Comparison of ENCODE assay signal across 16 cellular contexts in the genomic region with DNA sequence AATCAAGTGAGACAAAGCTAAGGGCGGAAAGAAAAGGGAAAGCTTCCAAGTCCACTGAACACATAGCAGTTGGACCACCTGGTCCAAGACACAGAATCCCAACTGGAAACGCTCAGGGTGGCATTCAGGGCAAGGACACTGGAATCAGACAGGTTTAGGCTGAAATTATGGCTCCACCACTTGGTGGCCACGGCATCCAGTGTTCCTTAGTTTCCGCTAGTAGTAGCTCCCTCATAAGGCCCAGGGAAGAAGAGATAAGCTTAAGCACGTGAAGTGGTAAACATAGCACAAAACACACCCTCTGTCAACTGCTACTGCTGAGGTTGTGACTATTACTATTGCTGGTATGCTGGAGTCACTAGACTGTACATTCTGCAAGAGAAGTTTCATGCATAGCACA.
"Had no signal": no experiment of that assay in that cellular context is flagged by ENCODE, and none has a peak within 500 bp of the region (broad histone marks: within the 10 kb centered on the region; RNA-seq: fewer than 3 reads in every experiment).

No MANE protein-coding gene starts in this region.

- H3K27me3 Mint-ChIP-seq: dendritic cell treated with granulocyte-macrophage colony-stimulating factor and Interleukin-4, amounts not matched to agents 40 ng/mL and 50 ng/mL, for 4 days; stimulated activated naive CD8-positive, alpha-beta T cell treated with anti-CD3 and anti-CD28 coated beads, Interleukin-15, amount 100 ng/mL, for 72 hours; T-cell had no signal

- H3K36me3 Mint-ChIP-seq: T-cell had no signal

- H3K4me1 ChIP-seq: esophagus squamous epithelium had no signal

- H3K9me3 ChIP-seq: esophagus squamous epithelium, ovary, thoracic aorta had no signal

- ATAC-seq: left ventricle myocardium superior; stimulated activated naive CD8-positive, alpha-beta T cell treated with anti-CD3 and anti-CD28 coated beads, Interleukin-15, amount 100 ng/mL, for 72 hours; T-cell had no signal

- H3K4me3 ChIP-seq: esophagus squamous epithelium, ovary, thoracic aorta had no signal

- H3K27ac ChIP-seq: esophagus squamous epithelium, ovary, VCaP had no signal

- H3K27ac Mint-ChIP-seq: activated naive CD4-positive, alpha-beta T cell treated with anti-CD3 and anti-CD28 coated beads for 36 hours; dendritic cell treated with granulocyte-macrophage colony-stimulating factor and Interleukin-4, amounts not matched to agents 40 ng/mL and 50 ng/mL, for 4 days; T-cell had no signal

- H3K9me3 Mint-ChIP-seq: activated naive CD4-positive, alpha-beta T cell treated with anti-CD3 and anti-CD28 coated beads for 36 hours had no signal

- H3K4me3 Mint-ChIP-seq: activated naive CD4-positive, alpha-beta T cell treated with anti-CD3 and anti-CD28 coated beads for 36 hours; central memory CD8-positive, alpha-beta T cell; dendritic cell treated with granulocyte-macrophage colony-stimulating factor and Interleukin-4, amounts not matched to agents 40 ng/mL and 50 ng/mL, for 4 days; stimulated activated naive CD8-positive, alpha-beta T cell treated with anti-CD3 and anti-CD28 coated beads, Interleukin-15, amount 100 ng/mL, for 72 hours; T-cell had no signal

- DNase-seq: activated CD4-positive, alpha-beta T cell treated with anti-CD3 and anti-CD28 coated beads for 4 hours; activated naive CD4-positive, alpha-beta T cell treated with anti-CD3 and anti-CD28 coated beads for 36 hours; esophagus squamous epithelium; foreskin fibroblast; head of caudate nucleus; left ventricle myocardium superior; ovary; stimulated activated CD4-positive, alpha-beta T cell treated with anti-CD3 and anti-CD28 coated beads, Interleukin-4, amount 100 ng/mL, for 24 hours; stimulated activated naive CD8-positive, alpha-beta T cell treated with anti-CD3 and anti-CD28 coated beads, Interleukin-15, amount 100 ng/mL, for 72 hours; T-cell; T1000 had no signal

- H3K27me3 ChIP-seq: esophagus squamous epithelium, ovary had no signal

- H3K36me3 ChIP-seq: esophagus squamous epithelium, ovary, thoracic aorta had no signal

- H3K4me1 Mint-ChIP-seq: central memory CD8-positive, alpha-beta T cell had no signal

- FAIRE-seq: keratinocyte had no signal
